In genomic region chr1:31422505-31423319, GRCh38 we compare ENCODE assay signal across 8 cellular contexts. TPM values are rescaled to one million over a fixed set of nuclear protein-coding genes. Genes with fewer than 3 reads are reported as not detected.
DNase-seq lines count a peak whose midpoint lies in the region; ATAC-seq and TF ChIP-seq lines count a peak whose summit lies in the region.

No MANE protein-coding gene starts in this region.

- intact Hi-C loops in psoas muscle (cut with DNase I) = loop anchor here (1.0 to 10.0 kb wide), 5 partner anchors 28 to 242 kb away; no protein-coding TSS in a partner anchor
- intact Hi-C loops in uterus (cut with DNase I; ENCODE audit: low total_unique reads) = no loop called here

- TF ChIP-seq POLR2A in uterus (IDR thresholded peaks at IDR 0.05) = no peak

- WGBS in psoas muscle, 3 donors = 39 to 42% (median 40%) methylated on average over 15 of the region's 15 CpGs

- no peak overlapping the region for H3K27ac ChIP-seq in cardiac muscle cell
- H3K27ac ChIP-seq in psoas muscle = peak overlapping the region; percentile 89
- H3K27ac ChIP-seq in uterus = no peak overlapping the region

- H3K27ac Mint-ChIP-seq in activated naive CD8-positive, alpha-beta T cell treated with anti-CD3 and anti-CD28 coated beads for 36 hours = no peak overlapping the region

- no peaks in the 10 kb centered on the region for H3K9me3 ChIP-seq in cardiac muscle cell (ENCODE audit: low read depth)
- no peaks in the 10 kb centered on the region for H3K9me3 ChIP-seq in psoas muscle
- no peaks in the 10 kb centered on the region for H3K9me3 ChIP-seq in uterus

- H3K4me3 ChIP-seq in cardiac muscle cell (no peak overlapping the region), psoas muscle (peak overlapping the region; percentile 15), uterus (no peak overlapping the region)

- no peak overlapping the region for H3K4me3 Mint-ChIP-seq in activated naive CD8-positive, alpha-beta T cell treated with anti-CD3 and anti-CD28 coated beads for 36 hours

- no peaks in the 10 kb centered on the region for H3K4me1 ChIP-seq in cardiac muscle cell (ENCODE audit: low read depth)
- peaks cover 22% of the 10 kb centered on the region for H3K4me1 ChIP-seq in psoas muscle
- H3K4me1 ChIP-seq in uterus = no peaks in the 10 kb centered on the region

- DNase-seq in SKM-1 (lab: John Stamatoyannopoulos, UW; ENCODE audit: unreplicated experiment) = peak; percentile 77
- DNase-seq in activated naive CD8-positive, alpha-beta T cell treated with anti-CD3 and anti-CD28 coated beads for 36 hours = peak; percentile 64
- peak; percentile 77 to 81 for DNase-seq in cardiac muscle cell (ENCODE audit: low read depth in 1 of 2, low spot score in 1 of 2)
- DNase-seq in psoas muscle = peak; percentile 80 to 89
- peak; percentile 52 to 63 for DNase-seq in uterus

- TF ChIP-seq CTCF in GM12801 (IDR thresholded peaks at IDR 0.05; ENCODE audit: extremely low read depth, insufficient read length) (peak; percentile 88), LNCAP (IDR thresholded peaks at IDR 0.05) (peak; percentile 94), cardiac muscle cell (IDR thresholded peaks at IDR 0.05; ENCODE audit: low read depth, low read length) (peak; percentile 97), psoas muscle (IDR thresholded peaks at IDR 0.05) (peak; percentile 94), uterus (IDR thresholded peaks at IDR 0.05) (peak; percentile 81 to 88 (median 84))

- H3K36me3 Mint-ChIP-seq in activated naive CD8-positive, alpha-beta T cell treated with anti-CD3 and anti-CD28 coated beads for 36 hours = no peaks in the 10 kb centered on the region

- no peaks in the 10 kb centered on the region for H3K9me3 Mint-ChIP-seq in activated naive CD8-positive, alpha-beta T cell treated with anti-CD3 and anti-CD28 coated beads for 36 hours

- peaks cover 27% of the 10 kb centered on the region for H3K27me3 Mint-ChIP-seq in activated naive CD8-positive, alpha-beta T cell treated with anti-CD3 and anti-CD28 coated beads for 36 hours

- no peaks in the 10 kb centered on the region for H3K4me1 Mint-ChIP-seq in activated naive CD8-positive, alpha-beta T cell treated with anti-CD3 and anti-CD28 coated beads for 36 hours

- H3K36me3 ChIP-seq in cardiac muscle cell = no peaks in the 10 kb centered on the region
- peaks cover 0 to 6% of the 10 kb centered on the region in 2 donors for H3K36me3 ChIP-seq in psoas muscle (ENCODE audit: insufficient read depth in 1 of 2, low read depth in 1 of 2)
- no peaks in the 10 kb centered on the region for H3K36me3 ChIP-seq in uterus

- H3K27me3 ChIP-seq in cardiac muscle cell (no peaks in the 10 kb centered on the region), psoas muscle (ENCODE audit: insufficient read depth in 3 of 3, low read length in 2 of 3) (no peaks in the 10 kb centered on the region), uterus (no peaks in the 10 kb centered on the region)

- peak; percentile 91 to 97 (median 93) for ATAC-seq in psoas muscle
- no peak for ATAC-seq in HG02973 (IDR thresholded peaks at IDR 0.05; ENCODE audit: unreplicated experiment)

RNA-seq across cellular contexts. Expression of gene SERINC2, which starts 9.7 kb away (rescaled TPM):
- total RNA-seq in activated naive CD8-positive, alpha-beta T cell treated with anti-CD3 and anti-CD28 coated beads for 36 hours = under 1 TPM in 1 of 2 experiments, not detected in 1; 0.16 TPM
- total RNA-seq in cardiac muscle cell (6.7 and 8.1 TPM in 2 replicates), psoas muscle (10 to 100 TPM; 26.4 to 50.7 (median 30.4) TPM), uterus (1 to 10 TPM in 2 of 4 donors, under 1 TPM in 1, not detected in 1; 0.29 to 3.9 (median 1.7) TPM)
- polyA plus RNA-seq in cardiac muscle cell (13.8 and 14.7 TPM in 2 replicates), psoas muscle (10 to 100 TPM; 13.4 to 93.4 (median 33.5) TPM)

RNA-seq across cellular contexts. Expression of gene FABP3, which starts 49.8 kb away (rescaled TPM):
- total RNA-seq in activated naive CD8-positive, alpha-beta T cell treated with anti-CD3 and anti-CD28 coated beads for 36 hours = not detected
- total RNA-seq in cardiac muscle cell (250 and 642 TPM in 2 replicates), psoas muscle (1,000 to 10,000 TPM in 2 of 4 donors, 100 to 1,000 TPM in 2; 467 to 4,001 (median 1,634) TPM), uterus (10 to 100 TPM in 3 of 4 donors, not detected in 1; 28.2 to 77.6 (median 33.2) TPM)
- polyA plus RNA-seq in cardiac muscle cell (346 and 595 TPM in 2 replicates), psoas muscle (1,000 to 10,000 TPM; 1,537 to 3,507 (median 3,423) TPM)
